In genomic region chr10:133388973-133389818, GRCh38 we compare ENCODE assay signal across 8 cellular contexts. TPM values are rescaled to one million over a fixed set of nuclear protein-coding genes. Genes with fewer than 3 reads are reported as not detected.
DNase-seq lines count a peak whose midpoint lies in the region; ATAC-seq, FAIRE-seq and TF ChIP-seq lines count a peak whose summit lies in the region.

No MANE protein-coding gene starts in this region.

- peak overlapping the region; percentile 71 for H3K9ac ChIP-seq in KMS-11

- no peaks in the 10 kb centered on the region for H3K9me3 ChIP-seq in small intestine (ENCODE audit: control insufficient read depth, low read depth)

- H3K4me3 ChIP-seq in KMS-11 (IDR thresholded peaks at IDR 0.05; ENCODE audit: insufficient read depth, low read depth, low read length) (no peak overlapping the region), small intestine (ENCODE audit: low read depth in 1 of 2, low read length in 2 of 2) (peak overlapping the region; percentile 12 to 24)

- H3K79me2 ChIP-seq in KMS-11 (ENCODE audit: insufficient read depth, low read depth): no peaks in the 10 kb centered on the region

- peak overlapping the region; percentile 91 for H3K4me2 ChIP-seq in KMS-11

- TF ChIP-seq CTCF in KMS-11 (conservative IDR thresholded peaks at IDR 0.05; ENCODE audit: low read depth, low read length): no peak; the same call in 1 of the 2 replicates

- H3K36me3 ChIP-seq in KMS-11 (ENCODE audit: insufficient read depth): no peaks in the 10 kb centered on the region
- H3K36me3 ChIP-seq in small intestine (ENCODE audit: control insufficient read depth in 2 of 2, insufficient read depth in 2 of 2, low read length in 2 of 2): peaks cover 0 to 7% of the 10 kb centered on the region in 2 donors

- no peaks in the 10 kb centered on the region for H3K27me3 ChIP-seq in KMS-11 (ENCODE audit: insufficient read depth, low read depth)
- no peaks in the 10 kb centered on the region for H3K27me3 ChIP-seq in small intestine (ENCODE audit: control insufficient read depth in 2 of 2, insufficient read depth in 2 of 2, low read length in 2 of 2)

- DNase-seq in activated effector memory CD4-positive, alpha-beta T cell treated with Interleukin-2 at 50 U/mL for 16 hours: peak; percentile 27
- DNase-seq in small intestine: peak; percentile 26
- DNase-seq in OCI-M2 (lab: John Stamatoyannopoulos, UW; ENCODE audit: unreplicated experiment): no peak
- DNase-seq in NCI-H510A treated with DMSO at 0.1 percent for 48 hours (lab: John Stamatoyannopoulos, UW): no peak
- no peak for DNase-seq in HK-2 (ENCODE audit: unreplicated experiment)

- 68 to 78% (median 71%) methylated on average over 39 of the region's 39 CpGs for WGBS in small intestine, 3 donors

- H2AFZ ChIP-seq in KMS-11 (ENCODE audit: low read depth): peak overlapping the region; percentile 68

- H3K4me1 ChIP-seq in KMS-11 (ENCODE audit: low read depth, poor library complexity, severe bottlenecking) (peaks cover 43% of the 10 kb centered on the region), small intestine (ENCODE audit: control insufficient read depth in 2 of 2, insufficient read depth in 1 of 2, low read depth in 1 of 2, low read length in 1 of 2) (peaks cover 0 to 2% of the 10 kb centered on the region in 2 donors)

- H3K27ac ChIP-seq in KMS-11 (peak overlapping the region; percentile 92), small intestine (ENCODE audit: low read depth in 1 of 2, low read length in 1 of 2) (peak overlapping the region; percentile 22 to 92)

- ATAC-seq in GM18502 (IDR thresholded peaks at IDR 0.05; ENCODE audit: poor library complexity, unreplicated experiment) (peak; percentile 85), GM21529 (IDR thresholded peaks at IDR 0.05; ENCODE audit: unreplicated experiment) (peak; percentile 81)

- H4K20me1 ChIP-seq in KMS-11 (ENCODE audit: insufficient read depth): no peaks in the 10 kb centered on the region

- no peak for FAIRE-seq in small intestine (lab: Jason Lieb, UNC)

RNA-seq across cellular contexts. Expression of gene MTG1, which starts 4.8 kb away (rescaled TPM):
- 100 to 1,000 TPM in 2 of 3 donors, 10 to 100 TPM in 1; 72.6 to 124 (median 109) TPM for polyA plus RNA-seq in small intestine

RNA-seq across cellular contexts. Expression of gene PAOX, which starts 10.1 kb away (rescaled TPM):
- 10 to 100 TPM in 2 of 3 donors, 1 to 10 TPM in 1; 7.9 to 40.8 (median 12.3) TPM for polyA plus RNA-seq in small intestine

RNA-seq across cellular contexts. Expression of gene ECHS1, which starts 16.0 kb away (rescaled TPM):
- polyA plus RNA-seq in small intestine: 100 to 1,000 TPM; 190 to 371 (median 260) TPM

RNA-seq across cellular contexts. Expression of gene FUOM, which starts 31.4 kb away (rescaled TPM):
- 100 to 1,000 TPM in 2 of 3 donors, 10 to 100 TPM in 1; 89.8 to 320 (median 240) TPM for polyA plus RNA-seq in small intestine

RNA-seq across cellular contexts. Expression of gene SPRN, which starts 35.2 kb away (rescaled TPM):
- polyA plus RNA-seq in small intestine: 1 to 10 TPM in 1 of 3 donors, under 1 TPM in 2; 0.81 to 1.1 (median 0.89) TPM

Comparison
In these comparisons a context has a peak if more than half of its experiments do, and no peak if none do; other contexts are left out.
1. DNase-seq: peak in activated effector memory CD4-positive, alpha-beta T cell treated with Interleukin-2 at 50 U/mL for 16 hours (single experiment) and small intestine (single experiment); none in OCI-M2 (single experiment), NCI-H510A treated with DMSO at 0.1 percent for 48 hours (single experiment) and HK-2 (single experiment).